ENCODE assay signal across 8 cellular contexts in genomic region chr7:101218236-101219130, GRCh38. TPM values are rescaled to one million over a fixed set of nuclear protein-coding genes. Genes with fewer than 3 reads are reported as not detected.
A peak's percentile ranks its signal among the peaks of the same experiment; 100 is the strongest.
DNase-seq lines count a peak whose midpoint lies in the region; ATAC-seq and TF ChIP-seq lines count a peak whose summit lies in the region.

No MANE protein-coding gene starts in this region.

- H3K27ac Mint-ChIP-seq in activated T-cell treated with anti-CD3 and anti-CD28 coated beads, Interleukin-2, amount 50 U/mL, for 72 hours: peak overlapping the region; percentile 88
- peak overlapping the region; percentile 91 to 97 for H3K27ac Mint-ChIP-seq in natural killer cell treated with Interleukin-12 subunit alpha and Interleukin-12 subunit beta and Interleukin-15 and Interleukin-18, amount 100 ng/mL, for 72 hours

- no peak for TF ChIP-seq CTCF in LNCaP clone FGC (IDR thresholded peaks at IDR 0.05; ENCODE audit: control insufficient read depth, extremely low read depth, insufficient read depth)
- peak in 4 of 56 donors; percentile 0 to 5 (median 3) for TF ChIP-seq CTCF in dorsolateral prefrontal cortex (IDR thresholded peaks at IDR 0.05 in 54 of 56, conservative IDR thresholded peaks at IDR 0.05 in 2 of 56; ENCODE audit: low read depth in 1 of 56, partially characterized antibody in 56 of 56)

- H3K4me3 Mint-ChIP-seq in activated T-cell treated with anti-CD3 and anti-CD28 coated beads, Interleukin-2, amount 50 U/mL, for 72 hours: peak overlapping the region; percentile 96 to 99
- peak overlapping the region; percentile 97 for H3K4me3 Mint-ChIP-seq in natural killer cell treated with Interleukin-12 subunit alpha and Interleukin-12 subunit beta and Interleukin-15 and Interleukin-18, amount 100 ng/mL, for 72 hours

- no peak for DNase-seq in activated T-cell treated with anti-CD3 and anti-CD28 coated beads, Interleukin-2, amount 50 U/mL, for 72 hours
- no peak for DNase-seq in activated T-cell treated with anti-CD3 and anti-CD28 coated beads, Interleukin-2, amount 50 U/mL, for 48 hours
- DNase-seq in LNCaP clone FGC (ENCODE audit: low read depth) (no peak), dorsolateral prefrontal cortex (no peak), NCI-H774 (lab: John Stamatoyannopoulos, UW) (no peak), T-helper 9 cell (no peak)
- DNase-seq in natural killer cell treated with Interleukin-12 subunit alpha and Interleukin-12 subunit beta and Interleukin-15 and Interleukin-18, amount 100 ng/mL, for 72 hours (ENCODE audit: low spot score): no peak

- H3K27me3 ChIP-seq in dorsolateral prefrontal cortex: no peaks in the 10 kb centered on the region

- peak overlapping the region in 47 of 59 donors; percentile 22 to 99 (median 95) for H3K27ac ChIP-seq in dorsolateral prefrontal cortex

- intact Hi-C loops in dorsolateral prefrontal cortex (cut with DNase I): loop anchor here (1.0 to 10.0 kb wide), 6 partner anchors 25 to 354 kb away; partner anchors contain the start of genes ACHE (in 1 of the 2), FIS1 (in 1 of the 2) and VGF (in 1 of the 2)

- H3K4me3 ChIP-seq in LNCaP clone FGC (ENCODE audit: low read depth, low read length) (peak overlapping the region; percentile 96), dorsolateral prefrontal cortex (peak overlapping the region; percentile 54 to 99 (median 88))

- peak in 1 of 2 donors; percentile 16 for ATAC-seq in activated T-cell treated with anti-CD3 and anti-CD28 coated beads, Interleukin-2, amount 50 U/mL, for 72 hours (replicated peaks in 1 of 2)
- peak in 1 of 2 donors; percentile 1 for ATAC-seq in natural killer cell treated with Interleukin-12 subunit alpha and Interleukin-12 subunit beta and Interleukin-15 and Interleukin-18, amount 100 ng/mL, for 72 hours
- ATAC-seq in GM21360 (IDR thresholded peaks at IDR 0.05; ENCODE audit: unreplicated experiment): no peak

- no peaks in the 10 kb centered on the region for H3K27me3 Mint-ChIP-seq in activated T-cell treated with anti-CD3 and anti-CD28 coated beads, Interleukin-2, amount 50 U/mL, for 72 hours (ENCODE audit: low read depth)
- H3K27me3 Mint-ChIP-seq in natural killer cell treated with Interleukin-12 subunit alpha and Interleukin-12 subunit beta and Interleukin-15 and Interleukin-18, amount 100 ng/mL, for 72 hours: no peaks in the 10 kb centered on the region

- H3K4me1 Mint-ChIP-seq in activated T-cell treated with anti-CD3 and anti-CD28 coated beads, Interleukin-2, amount 50 U/mL, for 72 hours (ENCODE audit: low read depth): peaks cover 42% of the 10 kb centered on the region
- peaks cover 30 to 34% of the 10 kb centered on the region in 2 donors for H3K4me1 Mint-ChIP-seq in natural killer cell treated with Interleukin-12 subunit alpha and Interleukin-12 subunit beta and Interleukin-15 and Interleukin-18, amount 100 ng/mL, for 72 hours (ENCODE audit: low read depth in 2 of 2)

- peaks cover 0 to 2% of the 10 kb centered on the region in 2 donors for H3K36me3 Mint-ChIP-seq in activated T-cell treated with anti-CD3 and anti-CD28 coated beads, Interleukin-2, amount 50 U/mL, for 72 hours (ENCODE audit: insufficient read depth in 2 of 2)
- no peaks in the 10 kb centered on the region for H3K36me3 Mint-ChIP-seq in natural killer cell treated with Interleukin-12 subunit alpha and Interleukin-12 subunit beta and Interleukin-15 and Interleukin-18, amount 100 ng/mL, for 72 hours

- H3K9me3 Mint-ChIP-seq in activated T-cell treated with anti-CD3 and anti-CD28 coated beads, Interleukin-2, amount 50 U/mL, for 72 hours: no peaks in the 10 kb centered on the region
- H3K9me3 Mint-ChIP-seq in natural killer cell treated with Interleukin-12 subunit alpha and Interleukin-12 subunit beta and Interleukin-15 and Interleukin-18, amount 100 ng/mL, for 72 hours: no peaks in the 10 kb centered on the region

RNA-seq across cellular contexts. Expression of gene ZNHIT1, which starts 0.5 kb away (rescaled TPM):
- total RNA-seq in activated T-cell treated with anti-CD3 and anti-CD28 coated beads, Interleukin-2, amount 50 U/mL, for 72 hours: 10 to 100 TPM; 36.6 to 38.9 TPM
- 10 to 100 TPM; 36.5 to 63.3 (median 50.0) TPM for total RNA-seq in dorsolateral prefrontal cortex
- total RNA-seq in natural killer cell treated with Interleukin-12 subunit alpha and Interleukin-12 subunit beta and Interleukin-15 and Interleukin-18, amount 100 ng/mL, for 72 hours: 10 to 100 TPM; 57.6 to 57.8 TPM

RNA-seq across cellular contexts. Expression of gene PLOD3, which starts 1.1 kb away (rescaled TPM):
- 10 to 100 TPM; 28.8 to 34.4 TPM for total RNA-seq in activated T-cell treated with anti-CD3 and anti-CD28 coated beads, Interleukin-2, amount 50 U/mL, for 72 hours
- total RNA-seq in dorsolateral prefrontal cortex: 100 to 1,000 TPM in 12 of 120 experiments, 10 to 100 TPM in 108; 26.7 to 217 (median 56.2) TPM
- total RNA-seq in natural killer cell treated with Interleukin-12 subunit alpha and Interleukin-12 subunit beta and Interleukin-15 and Interleukin-18, amount 100 ng/mL, for 72 hours: 10 to 100 TPM; 66.2 to 72.3 TPM

RNA-seq across cellular contexts. Expression of gene MOGAT3, which starts 17.6 kb away (rescaled TPM):
- not detected for total RNA-seq in activated T-cell treated with anti-CD3 and anti-CD28 coated beads, Interleukin-2, amount 50 U/mL, for 72 hours
- under 1 TPM in 3 of 120 experiments, not detected in 117; 0.25 to 0.69 (median 0.51) TPM for total RNA-seq in dorsolateral prefrontal cortex
- total RNA-seq in natural killer cell treated with Interleukin-12 subunit alpha and Interleukin-12 subunit beta and Interleukin-15 and Interleukin-18, amount 100 ng/mL, for 72 hours: not detected

RNA-seq across cellular contexts. Expression of gene CLDN15, which starts 19.1 kb away (rescaled TPM):
- 10 to 100 TPM; 27.8 to 28.7 TPM for total RNA-seq in activated T-cell treated with anti-CD3 and anti-CD28 coated beads, Interleukin-2, amount 50 U/mL, for 72 hours
- 10 to 100 TPM in 67 of 120 experiments, 1 to 10 TPM in 53; 4.4 to 39.9 (median 10.5) TPM for total RNA-seq in dorsolateral prefrontal cortex
- total RNA-seq in natural killer cell treated with Interleukin-12 subunit alpha and Interleukin-12 subunit beta and Interleukin-15 and Interleukin-18, amount 100 ng/mL, for 72 hours: 10 to 100 TPM; 16.6 to 34.0 TPM

RNA-seq across cellular contexts. Expression of gene FIS1, which starts 26.4 kb away (rescaled TPM):
- 10 to 100 TPM; 78.4 to 87.2 TPM for total RNA-seq in activated T-cell treated with anti-CD3 and anti-CD28 coated beads, Interleukin-2, amount 50 U/mL, for 72 hours
- 100 to 1,000 TPM; 134 to 359 (median 209) TPM for total RNA-seq in dorsolateral prefrontal cortex
- total RNA-seq in natural killer cell treated with Interleukin-12 subunit alpha and Interleukin-12 subunit beta and Interleukin-15 and Interleukin-18, amount 100 ng/mL, for 72 hours: 100 to 1,000 TPM in 1 of 2 donors, 10 to 100 TPM in 1; 93.1 to 102 TPM
